18 cellular contexts compared by ENCODE assay signal in the genomic region with DNA sequence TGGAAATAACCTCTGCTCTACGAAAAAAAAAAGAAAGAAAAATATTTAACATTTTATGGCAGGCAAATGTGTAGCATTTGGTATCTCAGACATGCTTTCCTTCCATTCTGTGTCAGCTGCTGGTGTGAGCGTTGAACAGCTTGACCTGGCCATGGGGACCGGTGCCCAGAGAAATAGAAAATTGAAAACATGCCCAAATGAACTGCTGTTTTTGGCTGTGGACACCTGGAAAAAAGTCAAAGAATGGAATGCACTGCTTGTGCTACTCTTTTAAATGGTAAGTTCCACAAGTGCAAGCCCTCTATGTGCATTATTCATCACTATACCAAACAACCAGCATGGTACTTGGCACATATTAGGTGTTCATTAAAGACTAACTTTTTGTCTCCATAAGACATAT.
"Had no signal": no experiment of that assay in that cellular context is flagged by ENCODE, and none has a peak within 500 bp of the region (broad histone marks: within the 10 kb centered on the region; RNA-seq: fewer than 3 reads in every experiment).

No MANE protein-coding gene starts in this region.

- H3K9me3 ChIP-seq: colonic mucosa, esophagus squamous epithelium, mucosa of descending colon, neutrophil, thyroid gland had no signal

- H3K36me3 ChIP-seq: colonic mucosa, esophagus squamous epithelium, heart left ventricle, neutrophil, stomach, thyroid gland had no signal

- H3K4me3 ChIP-seq: colonic mucosa, esophagus squamous epithelium, heart left ventricle, mucosa of descending colon, stomach, thyroid gland had no signal

- H3K4me1 ChIP-seq: colonic mucosa, esophagus squamous epithelium, heart left ventricle, stomach, thyroid gland had no signal

- H3K27ac ChIP-seq: colonic mucosa, esophagus squamous epithelium, heart left ventricle, neutrophil, stomach, thyroid gland had no signal

- DNase-seq: colonic mucosa; dermis blood vessel endothelial cell; esophagus squamous epithelium; foreskin fibroblast; heart left ventricle; hippocampal formation; mammary epithelial cell; mucosa of descending colon; naive thymus-derived CD8-positive, alpha-beta T cell; posterior cingulate gyrus; small intestine; stimulated activated CD4-positive, alpha-beta T cell treated with anti-CD3 and anti-CD28 coated beads, Interleukin-12 subunit alpha, Interleukin-12 subunit beta, amount 100 ng/mL, for 4 hours; stimulated activated naive CD4-positive, alpha-beta T cell; stomach; substantia nigra; thyroid gland had no signal

- H3K27me3 ChIP-seq: colonic mucosa, esophagus squamous epithelium, heart left ventricle, neutrophil, stomach, thyroid gland had no signal

- ATAC-seq: heart left ventricle; mucosa of descending colon; naive thymus-derived CD8-positive, alpha-beta T cell had no signal

- FAIRE-seq: small intestine, urothelium cell line had no signal
